In genomic region chrX:1577845-1578244, GRCh38 we compare ENCODE assay signal across 19 cellular contexts. TPM values are rescaled to one million over a fixed set of nuclear protein-coding genes. Genes with fewer than 3 reads are reported as not detected.
DNase-seq lines count a peak whose midpoint lies in the region; ATAC-seq and TF ChIP-seq lines count a peak whose summit lies in the region.
"Had no signal": no experiment of that assay in that cellular context is flagged by ENCODE, and none has a peak within 500 bp of the region (broad histone marks: within the 10 kb centered on the region; RNA-seq: fewer than 3 reads in every experiment).

No MANE protein-coding gene starts in this region.

- POLR2A ChIA-PET in HEK293T (lab: Yijun Ruan, JAX), result no interaction called here

- H3K4me1 ChIP-seq in DND-41 (ENCODE audit: insufficient read depth, low read length) (peaks cover 34% of the 10 kb centered on the region), spleen (peaks cover 0 to 17% (median 0%) of the 10 kb centered on the region in 6 donors)
- H3K4me1 ChIP-seq in effector memory CD4-positive, alpha-beta T cell (ENCODE audit: control insufficient read depth, insufficient read depth, low read length, poor library complexity, severe bottlenecking), result peaks cover 53% of the 10 kb centered on the region
- H3K4me1 ChIP-seq: BE2C, Caco-2 had no signal

- no peak for ATAC-seq in DND-41 (ENCODE audit: insufficient read depth, low read depth)
- ATAC-seq: GM23338 had no signal

- TF ChIP-seq CTCF in DND-41 (IDR thresholded peaks at IDR 0.05; ENCODE audit: borderline replicate concordance, extremely low read depth, low read length, poor library complexity, severe bottlenecking) (no peak), spleen (IDR thresholded peaks at IDR 0.05 in 8 of 11, conservative IDR thresholded peaks at IDR 0.05 in 3 of 11) (no peak)

- H3K36me3 ChIP-seq in DND-41 (ENCODE audit: insufficient read depth, low read length) (no peaks in the 10 kb centered on the region), spleen (no peaks in the 10 kb centered on the region)
- no peaks in the 10 kb centered on the region for H3K36me3 ChIP-seq in effector memory CD4-positive, alpha-beta T cell (ENCODE audit: control insufficient read depth, insufficient read depth, low read length)
- H3K36me3 ChIP-seq: BE2C had no signal

- no peak overlapping the region for H3K9ac ChIP-seq in DND-41 (ENCODE audit: low read depth, low read length)

- no peak for DNase-seq in DND-41
- DNase-seq in HEK293T (ENCODE audit: extremely low spot score), result no peak
- DNase-seq in effector memory CD4-positive, alpha-beta T cell, result no peak
- peak; percentile 2 for DNase-seq in ureter (ENCODE audit: low spot score)
- DNase-seq in spleen, result no peak
- DNase-seq in NCI-H2081 treated with DMSO at 0.1 percent for 48 hours (lab: John Stamatoyannopoulos, UW), result no peak
- DNase-seq in SIG-M5 treated with dmso at 0.1 percent for 504 hours (lab: John Stamatoyannopoulos, UW; ENCODE audit: unreplicated experiment), result no peak
- DNase-seq: BE2C; Caco-2; CD8-positive, alpha-beta memory T cell; GF-D8; H9; HFFc6; KG1 had no signal

- no peak overlapping the region for H3K4me2 ChIP-seq in DND-41 (ENCODE audit: insufficient read depth, low read length)
- H3K4me2 ChIP-seq: A549, GM23338 had no signal

- 76 to 83% (median 78%) methylated on average over 2 of the region's 2 CpGs for WGBS in spleen, 5 donors

- no peaks in the 10 kb centered on the region for H3K27me3 ChIP-seq in DND-41 (ENCODE audit: insufficient read depth, low read length, poor library complexity)
- H3K27me3 ChIP-seq in effector memory CD4-positive, alpha-beta T cell (replicated peaks; ENCODE audit: control insufficient read depth, insufficient read depth, low read length, poor library complexity, severe bottlenecking), result no peaks in the 10 kb centered on the region
- no peaks in the 10 kb centered on the region for H3K27me3 ChIP-seq in spleen (replicated peaks in 1 of 7)
- H3K27me3 ChIP-seq: BE2C had no signal

- no peak overlapping the region; a peak in 1 of 4 replicates for H3K4me3 ChIP-seq in DND-41 (ENCODE audit: low read depth in 1 of 2, low read length in 2 of 2)
- no peak overlapping the region for H3K4me3 ChIP-seq in effector memory CD4-positive, alpha-beta T cell (ENCODE audit: insufficient read depth, low read depth, low read length, poor library complexity, severe bottlenecking)
- no peak overlapping the region for H3K4me3 ChIP-seq in spleen
- H3K4me3 ChIP-seq: A549, GM23338 had no signal

- H4K20me1 ChIP-seq in DND-41 (ENCODE audit: insufficient read depth, low read length), result no peaks in the 10 kb centered on the region

- no peaks in the 10 kb centered on the region for H3K79me2 ChIP-seq in DND-41 (ENCODE audit: insufficient read depth, low read length)

- CTCF ChIA-PET in HEK293T (lab: Yijun Ruan, JAX), result no interaction called here

- H3K9me3 ChIP-seq in DND-41 (ENCODE audit: insufficient read depth, low read length, severe bottlenecking), result peaks cover 4% of the 10 kb centered on the region
- no peaks in the 10 kb centered on the region for H3K9me3 ChIP-seq in effector memory CD4-positive, alpha-beta T cell (ENCODE audit: control insufficient read depth, low read length)
- no peaks in the 10 kb centered on the region for H3K9me3 ChIP-seq in spleen
- H3K9me3 ChIP-seq: A549, BE2C, Caco-2 had no signal

- intact Hi-C loops in spleen (cut with DNase I; ENCODE audit: low total_unique reads), result loop anchor here (10.0 kb wide), 1 partner anchor 123 kb away; the partner anchor contains the start of gene ASMTL

- TF ChIP-seq POLR2A in spleen (IDR thresholded peaks at IDR 0.05), result no peak

- H3K27ac ChIP-seq in DND-41 (ENCODE audit: low read length), result peak overlapping the region; percentile 89
- peak overlapping the region; percentile 29 for H3K27ac ChIP-seq in effector memory CD4-positive, alpha-beta T cell (ENCODE audit: insufficient read depth, low read length, poor library complexity, severe bottlenecking)
- peak overlapping the region in 1 of 8 donors; percentile 24 for H3K27ac ChIP-seq in spleen
- H3K27ac ChIP-seq: A549, C4-2B had no signal

- H2AFZ ChIP-seq in DND-41 (ENCODE audit: low read depth, low read length), result no peak overlapping the region
- H2AFZ ChIP-seq: GM23338 had no signal

TF ChIP-seq in HEK293T, 16 proteins besides CTCF, POLR2A, EP300 and RAD21:
- TF ChIP-seq SP1 (IDR thresholded peaks at IDR 0.05) (no peak), FOXM1 (IDR thresholded peaks at IDR 0.05; ENCODE audit: borderline replicate concordance) (no peak), BHLHE40 (IDR thresholded peaks at IDR 0.05; ENCODE audit: borderline replicate concordance) (no peak)
- TF ChIP-seq, protein P1, sequence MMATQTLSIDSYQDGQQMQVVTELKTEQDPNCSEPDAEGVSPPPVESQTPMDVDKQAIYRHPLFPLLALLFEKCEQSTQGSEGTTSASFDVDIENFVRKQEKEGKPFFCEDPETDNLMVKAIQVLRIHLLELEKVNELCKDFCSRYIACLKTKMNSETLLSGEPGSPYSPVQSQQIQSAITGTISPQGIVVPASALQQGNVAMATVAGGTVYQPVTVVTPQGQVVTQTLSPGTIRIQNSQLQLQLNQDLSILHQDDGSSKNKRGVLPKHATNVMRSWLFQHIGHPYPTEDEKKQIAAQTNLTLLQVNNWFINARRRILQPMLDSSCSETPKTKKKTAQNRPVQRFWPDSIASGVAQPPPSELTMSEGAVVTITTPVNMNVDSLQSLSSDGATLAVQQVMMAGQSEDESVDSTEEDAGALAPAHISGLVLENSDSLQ (IDR thresholded peaks at IDR 0.05), result peak; percentile 66

RNA-seq across cellular contexts. Expression of gene AKAP17A, which starts 13.6 kb away (rescaled TPM):
- total RNA-seq in ureter (45.1 TPM), spleen (10 to 100 TPM; 60.6 to 88.9 (median 73.5) TPM)
- polyA plus RNA-seq in spleen, result 10 to 100 TPM; 36.6 to 68.2 (median 59.6) TPM

RNA-seq across cellular contexts. Expression of gene ASMT, which starts 37.0 kb away (rescaled TPM):
- total RNA-seq in ureter (1.3 TPM), spleen (1 to 10 TPM in 1 of 7 donors, under 1 TPM in 4, not detected in 2; 0.25 to 9.6 (median 0.54) TPM)
- polyA plus RNA-seq in spleen, result 1 to 10 TPM in 2 of 3 donors, under 1 TPM in 1; 0.11 to 3.9 (median 1.2) TPM
- total RNA-seq: Caco-2 had no signal
- polyA plus RNA-seq: AG04450 had no signal

RNA-seq across cellular contexts. Expression of gene P2RY8, which starts 40.9 kb away (rescaled TPM):
- total RNA-seq in ureter (3.4 TPM), spleen (10 to 100 TPM; 19.5 to 32.2 (median 30.0) TPM)
- 10 to 100 TPM in 1 of 3 donors, 1 to 10 TPM in 2; 8.1 to 15.5 (median 8.5) TPM for polyA plus RNA-seq in spleen
- total RNA-seq: Caco-2, GM23338, H9, HFFc6, HT-29 had no signal
- polyA plus RNA-seq: A549, AG04450 had no signal
